Comparison of ENCODE assay signal across 1 cellular context in genomic region chr16:4601317-4602186, GRCh38.
TF ChIP-seq lines count a peak whose summit lies in the region.

No MANE protein-coding gene starts in this region.

TF ChIP-seq in HepG2, 621 proteins besides CTCF, POLR2A, EP300 and RAD21:
- 0 out of 2 replicates have a peak, but pooled peaks have one; percentile 11 for TF ChIP-seq PATZ1 (CRISPR knock-in tag; IDR thresholded peaks at IDR 0.05)
- TF ChIP-seq XRCC5 (optimal IDR thresholded peaks at IDR 0.05; ENCODE audit: low read length), result no peak
- TF ChIP-seq ZSCAN25 (CRISPR knock-in tag; IDR thresholded peaks at IDR 0.05), result 0 out of 2 replicates have a peak, but pooled peaks have one; percentile 65
